1 cellular context compared by ENCODE assay signal in genomic region chr17:37284198-37284597, GRCh38.
TF ChIP-seq lines count a peak whose summit lies in the region.

No MANE protein-coding gene starts in this region.

TF ChIP-seq in WTC11, 78 proteins besides CTCF, POLR2A, EP300 and RAD21 (continued from another document):
- TF ChIP-seq, protein P1, sequence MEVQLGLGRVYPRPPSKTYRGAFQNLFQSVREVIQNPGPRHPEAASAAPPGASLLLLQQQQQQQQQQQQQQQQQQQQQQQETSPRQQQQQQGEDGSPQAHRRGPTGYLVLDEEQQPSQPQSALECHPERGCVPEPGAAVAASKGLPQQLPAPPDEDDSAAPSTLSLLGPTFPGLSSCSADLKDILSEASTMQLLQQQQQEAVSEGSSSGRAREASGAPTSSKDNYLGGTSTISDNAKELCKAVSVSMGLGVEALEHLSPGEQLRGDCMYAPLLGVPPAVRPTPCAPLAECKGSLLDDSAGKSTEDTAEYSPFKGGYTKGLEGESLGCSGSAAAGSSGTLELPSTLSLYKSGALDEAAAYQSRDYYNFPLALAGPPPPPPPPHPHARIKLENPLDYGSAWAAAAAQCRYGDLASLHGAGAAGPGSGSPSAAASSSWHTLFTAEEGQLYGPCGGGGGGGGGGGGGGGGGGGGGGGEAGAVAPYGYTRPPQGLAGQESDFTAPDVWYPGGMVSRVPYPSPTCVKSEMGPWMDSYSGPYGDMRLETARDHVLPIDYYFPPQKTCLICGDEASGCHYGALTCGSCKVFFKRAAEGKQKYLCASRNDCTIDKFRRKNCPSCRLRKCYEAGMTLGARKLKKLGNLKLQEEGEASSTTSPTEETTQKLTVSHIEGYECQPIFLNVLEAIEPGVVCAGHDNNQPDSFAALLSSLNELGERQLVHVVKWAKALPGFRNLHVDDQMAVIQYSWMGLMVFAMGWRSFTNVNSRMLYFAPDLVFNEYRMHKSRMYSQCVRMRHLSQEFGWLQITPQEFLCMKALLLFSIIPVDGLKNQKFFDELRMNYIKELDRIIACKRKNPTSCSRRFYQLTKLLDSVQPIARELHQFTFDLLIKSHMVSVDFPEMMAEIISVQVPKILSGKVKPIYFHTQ (CRISPR knock-in tag; IDR thresholded peaks at IDR 0.05), result no peak
- TF ChIP-seq, protein P2, sequence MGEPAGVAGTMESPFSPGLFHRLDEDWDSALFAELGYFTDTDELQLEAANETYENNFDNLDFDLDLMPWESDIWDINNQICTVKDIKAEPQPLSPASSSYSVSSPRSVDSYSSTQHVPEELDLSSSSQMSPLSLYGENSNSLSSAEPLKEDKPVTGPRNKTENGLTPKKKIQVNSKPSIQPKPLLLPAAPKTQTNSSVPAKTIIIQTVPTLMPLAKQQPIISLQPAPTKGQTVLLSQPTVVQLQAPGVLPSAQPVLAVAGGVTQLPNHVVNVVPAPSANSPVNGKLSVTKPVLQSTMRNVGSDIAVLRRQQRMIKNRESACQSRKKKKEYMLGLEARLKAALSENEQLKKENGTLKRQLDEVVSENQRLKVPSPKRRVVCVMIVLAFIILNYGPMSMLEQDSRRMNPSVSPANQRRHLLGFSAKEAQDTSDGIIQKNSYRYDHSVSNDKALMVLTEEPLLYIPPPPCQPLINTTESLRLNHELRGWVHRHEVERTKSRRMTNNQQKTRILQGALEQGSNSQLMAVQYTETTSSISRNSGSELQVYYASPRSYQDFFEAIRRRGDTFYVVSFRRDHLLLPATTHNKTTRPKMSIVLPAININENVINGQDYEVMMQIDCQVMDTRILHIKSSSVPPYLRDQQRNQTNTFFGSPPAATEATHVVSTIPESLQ (CRISPR knock-in tag; IDR thresholded peaks at IDR 0.05), result no peak
